In the genomic region with DNA sequence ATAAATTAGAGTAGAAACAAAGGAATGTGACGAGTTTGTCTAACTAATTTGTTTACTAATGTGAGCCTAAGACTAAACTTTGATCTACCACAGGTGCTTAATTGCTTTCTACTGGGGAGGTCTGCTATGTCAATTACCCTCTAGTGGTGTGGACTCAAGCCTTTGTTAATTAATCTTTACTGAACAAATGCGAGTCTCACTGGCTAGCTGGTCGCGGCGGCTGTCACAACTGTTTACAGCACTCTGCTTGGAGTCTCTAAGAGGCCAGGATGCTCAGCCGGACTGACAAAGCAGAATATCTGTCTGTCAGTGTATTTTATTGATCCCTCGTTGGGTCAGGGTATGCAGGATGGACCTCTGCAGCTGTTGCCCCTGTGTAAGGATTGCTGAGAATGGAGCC, we compare ENCODE assay signal across 21 cellular contexts.
"Had no signal": no experiment of that assay in that cellular context is flagged by ENCODE, and none has a peak within 500 bp of the region (broad histone marks: within the 10 kb centered on the region; RNA-seq: fewer than 3 reads in every experiment).

No MANE protein-coding gene starts in this region.

- H3K36me3 Mint-ChIP-seq: immature natural killer cell; naive thymus-derived CD4-positive, alpha-beta T cell; stimulated activated memory B cell treated with anti-CD40 and anti-IgM and Interleukin-4, amounts not matched to agents 10 μg/mL and 1 μg/mL and 100 μg/mL, for 72 hours had no signal

- H3K4me3 ChIP-seq: coronary artery, dorsolateral prefrontal cortex, gastrocnemius medialis, lung, psoas muscle, right lobe of liver, stomach had no signal

- ATAC-seq: esophagus mucosa; gastrocnemius medialis; left colon; left ventricle myocardium superior; naive thymus-derived CD4-positive, alpha-beta T cell; psoas muscle; right lobe of liver; stimulated activated memory B cell treated with anti-CD40 and anti-IgM and Interleukin-4, amounts not matched to agents 10 μg/mL and 1 μg/mL and 100 μg/mL, for 72 hours had no signal

- FAIRE-seq: keratinocyte had no signal

- H3K9me3 ChIP-seq: gastrocnemius medialis, psoas muscle, right lobe of liver, stomach had no signal

- H3K27me3 Mint-ChIP-seq: stimulated activated memory B cell treated with anti-CD40 and anti-IgM and Interleukin-4, amounts not matched to agents 10 μg/mL and 1 μg/mL and 100 μg/mL, for 72 hours had no signal

- H3K4me3 Mint-ChIP-seq: immature natural killer cell, nephron progenitor cell had no signal

- H3K27ac ChIP-seq: coronary artery, dorsolateral prefrontal cortex, gastrocnemius medialis, psoas muscle, right lobe of liver, stomach had no signal

- H3K27ac Mint-ChIP-seq: immature natural killer cell; nephron progenitor cell; stimulated activated memory B cell treated with anti-CD40 and anti-IgM and Interleukin-4, amounts not matched to agents 10 μg/mL and 1 μg/mL and 100 μg/mL, for 72 hours had no signal

- H3K4me1 ChIP-seq: gastrocnemius medialis, psoas muscle, right lobe of liver, stomach had no signal

- H3K36me3 ChIP-seq: gastrocnemius medialis, right lobe of liver, stomach had no signal

- H3K9me3 Mint-ChIP-seq: immature natural killer cell; naive thymus-derived CD4-positive, alpha-beta T cell; nephron progenitor cell; stimulated activated memory B cell treated with anti-CD40 and anti-IgM and Interleukin-4, amounts not matched to agents 10 μg/mL and 1 μg/mL and 100 μg/mL, for 72 hours had no signal

- DNase-seq: dorsolateral prefrontal cortex; effector CD8-positive, alpha-beta T cell; gastrocnemius medialis; immature natural killer cell; left colon; left ventricle myocardium superior; naive thymus-derived CD4-positive, alpha-beta T cell; nephron progenitor cell; psoas muscle; retina; right lobe of liver; stimulated activated CD4-positive, alpha-beta T cell treated with anti-CD3 and anti-CD28 coated beads, Interleukin-4, amount 100 ng/mL, for 1 hour; stimulated activated CD8-positive, alpha-beta memory T cell treated with anti-CD3 and anti-CD28 coated beads, Interleukin-4, amount 100 ng/mL, for 48 hours; stomach; substantia nigra; trophoblast cell had no signal

- H3K4me1 Mint-ChIP-seq: immature natural killer cell; naive thymus-derived CD4-positive, alpha-beta T cell; nephron progenitor cell; stimulated activated memory B cell treated with anti-CD40 and anti-IgM and Interleukin-4, amounts not matched to agents 10 μg/mL and 1 μg/mL and 100 μg/mL, for 72 hours had no signal

- H3K27me3 ChIP-seq: dorsolateral prefrontal cortex, gastrocnemius medialis, right lobe of liver, stomach had no signal
